Comparison of ENCODE assay signal across 8 cellular contexts in genomic region chr19:44890366-44891015, GRCh38. TPM values are rescaled to one million over a fixed set of nuclear protein-coding genes. Genes with fewer than 3 reads are reported as not detected.
A peak's percentile ranks its signal among the peaks of the same experiment; 100 is the strongest.
DNase-seq lines count a peak whose midpoint lies in the region; ATAC-seq, FAIRE-seq and TF ChIP-seq lines count a peak whose summit lies in the region.

No MANE protein-coding gene starts in this region.

- H2AFZ ChIP-seq in keratinocyte (ENCODE audit: control insufficient read depth, low read length), result peak overlapping the region; percentile 86

- peaks cover 3% of the 10 kb centered on the region for H3K9me3 Mint-ChIP-seq in T-helper 2 cell treated with Interferon-gamma antibody and Interleukin-4, amounts not matched to agents 5 μg/mL and 100 μg/mL, for 36 hours

- peaks cover 71% of the 10 kb centered on the region for H3K36me3 ChIP-seq in BLaER1
- H3K36me3 ChIP-seq in colonic mucosa, result peaks cover 10% of the 10 kb centered on the region
- peaks cover 27 to 35% of the 10 kb centered on the region in 2 experiments for H3K36me3 ChIP-seq in keratinocyte (ENCODE audit: control insufficient read depth in 2 of 2, extremely low read depth in 1 of 2, insufficient read depth in 2 of 2, low read length in 2 of 2)

- H4K20me1 ChIP-seq in BLaER1, result peaks cover 37% of the 10 kb centered on the region
- peaks cover 7% of the 10 kb centered on the region for H4K20me1 ChIP-seq in keratinocyte (ENCODE audit: control insufficient read depth, extremely low read depth, insufficient read depth, low read length)

- peak; percentile 97 for FAIRE-seq in keratinocyte (lab: Jason Lieb, UNC)

- peaks cover 40% of the 10 kb centered on the region for H3K79me2 ChIP-seq in keratinocyte (ENCODE audit: control insufficient read depth, insufficient read depth, low read length)

- H3K27me3 Mint-ChIP-seq in T-helper 2 cell treated with Interferon-gamma antibody and Interleukin-4, amounts not matched to agents 5 μg/mL and 100 μg/mL, for 36 hours (ENCODE audit: low read depth), result no peaks in the 10 kb centered on the region

- peak overlapping the region; percentile 86 for H3K4me3 Mint-ChIP-seq in T-helper 2 cell treated with Interferon-gamma antibody and Interleukin-4, amounts not matched to agents 5 μg/mL and 100 μg/mL, for 36 hours

- H3K4me3 ChIP-seq in BLaER1, result peak overlapping the region; percentile 61
- H3K4me3 ChIP-seq in colonic mucosa, result peak overlapping the region; percentile 33
- H3K4me3 ChIP-seq in keratinocyte (ENCODE audit: control insufficient read depth in 2 of 3, extremely low read depth in 1 of 3, insufficient read depth in 2 of 3, low read depth in 1 of 3, low read length in 3 of 3), result peak overlapping the region; percentile 46 to 54 (median 49)

- peak overlapping the region; percentile 79 for H3K27ac ChIP-seq in BLaER1
- peak overlapping the region; percentile 80 for H3K27ac ChIP-seq in colonic mucosa
- peak overlapping the region; percentile 75 for H3K27ac ChIP-seq in keratinocyte (ENCODE audit: control insufficient read depth, insufficient read depth, low read length)

- peaks cover 23% of the 10 kb centered on the region for H3K4me1 ChIP-seq in BLaER1
- peaks cover 11% of the 10 kb centered on the region for H3K4me1 ChIP-seq in colonic mucosa
- H3K4me1 ChIP-seq in keratinocyte (ENCODE audit: control insufficient read depth, extremely low read depth, insufficient read depth, low read length), result peaks cover 17% of the 10 kb centered on the region

- TF ChIP-seq CTCF in colonic mucosa (IDR thresholded peaks at IDR 0.05) (no peak), keratinocyte (optimal IDR thresholded peaks at IDR 0.05 in 1 of 3, IDR thresholded peaks at IDR 0.05 in 1 of 3, conservative IDR thresholded peaks at IDR 0.05 in 1 of 3; ENCODE audit: extremely low read depth in 1 of 3, insufficient read depth in 2 of 3, low read length in 3 of 3) (no peak)

- peaks cover 30% of the 10 kb centered on the region for H3K36me3 Mint-ChIP-seq in T-helper 2 cell treated with Interferon-gamma antibody and Interleukin-4, amounts not matched to agents 5 μg/mL and 100 μg/mL, for 36 hours (ENCODE audit: low read depth)

- H3K27ac Mint-ChIP-seq in T-helper 2 cell treated with Interferon-gamma antibody and Interleukin-4, amounts not matched to agents 5 μg/mL and 100 μg/mL, for 36 hours, result peak overlapping the region; percentile 97

- H3K9me3 ChIP-seq in BLaER1 (no peaks in the 10 kb centered on the region), colonic mucosa (no peaks in the 10 kb centered on the region), keratinocyte (ENCODE audit: control insufficient read depth, low read depth, low read length) (no peaks in the 10 kb centered on the region)

- intact Hi-C loops in colonic mucosa (cut with DNase I), result no loop called here

- peak; percentile 100 for DNase-seq in NCI-H2029 (lab: John Stamatoyannopoulos, UW)
- peak; percentile 100 for DNase-seq in T-helper 2 cell treated with Interferon-gamma antibody and Interleukin-4, amounts not matched to agents 5 μg/mL and 100 μg/mL, for 36 hours (ENCODE audit: low spot score)
- DNase-seq in colonic mucosa, result peak; percentile 100
- peak; percentile 98 for DNase-seq in keratinocyte (ENCODE audit: low read depth, low spot score)
- DNase-seq in stimulated activated CD4-positive, alpha-beta T cell treated with anti-CD3 and anti-CD28 coated beads, Interleukin-1b, Interleukin-23, amount 100 ng/mL, for 48 hours, result peak; percentile 100

- no peaks in the 10 kb centered on the region for H3K9me1 ChIP-seq in keratinocyte (ENCODE audit: control insufficient read depth, extremely low read depth, insufficient read depth, low read length)

- peak overlapping the region; percentile 71 for H3K9ac ChIP-seq in BLaER1
- H3K9ac ChIP-seq in colonic mucosa (ENCODE audit: low read depth in 2 of 2, low read length in 2 of 2), result peak overlapping the region; percentile 38 to 46
- peak overlapping the region; percentile 70 for H3K9ac ChIP-seq in keratinocyte (ENCODE audit: control insufficient read depth, extremely low read depth, insufficient read depth, low read length)

- H3K4me2 ChIP-seq in BLaER1 (peak overlapping the region; percentile 65), keratinocyte (ENCODE audit: control insufficient read depth, extremely low read depth, insufficient read depth, low read depth, low read length) (peak overlapping the region; percentile 80)

- H3K4me1 Mint-ChIP-seq in T-helper 2 cell treated with Interferon-gamma antibody and Interleukin-4, amounts not matched to agents 5 μg/mL and 100 μg/mL, for 36 hours (ENCODE audit: low read depth), result peaks cover 17% of the 10 kb centered on the region

- H3K27me3 ChIP-seq in BLaER1 (no peaks in the 10 kb centered on the region), colonic mucosa (no peaks in the 10 kb centered on the region), keratinocyte (ENCODE audit: control insufficient read depth, extremely low read depth, insufficient read depth, low read length) (no peaks in the 10 kb centered on the region)

- ATAC-seq in GM18867 (IDR thresholded peaks at IDR 0.05; ENCODE audit: unreplicated experiment) (peak; percentile 79), HG03060 (IDR thresholded peaks at IDR 0.05; ENCODE audit: low read depth, unreplicated experiment) (peak; percentile 69)

- dilution Hi-C loops in keratinocyte (cut with MboI; ENCODE audit: extremely low pct_ligation_motif_present, low sequenced_read_pairs), result no loop called here

RNA-seq across cellular contexts. Expression of gene TOMM40, which starts 0.6 kb away (rescaled TPM):
- total RNA-seq in colonic mucosa, result 100 to 1,000 TPM in 1 of 2 donors, 10 to 100 TPM in 1; 60.0 to 167 TPM
- polyA plus RNA-seq in keratinocyte, result 46.9 to 92.1 TPM (median 56.0 TPM) in 3 replicates
- polyA plus RNA-seq in keratinocyte (2011; ENCODE audit: low read depth), result 16.4 TPM
- 36.5 and 67.4 TPM in 2 replicates for polyA plus RNA-seq in keratinocyte (2011; cell fraction: cytosol; rRNA removed)
- 34.9 and 41.4 TPM in 2 replicates for polyA plus RNA-seq in keratinocyte (2011; cell fraction: nucleus; rRNA removed)
- polyA plus RNA-seq in keratinocyte (2012; ENCODE audit: low replicate concordance), result 31.8 and 89.9 TPM in 2 replicates
- polyA minus RNA-seq in keratinocyte, result 37.7 to 134 TPM (median 38.3 TPM) in 3 replicates
- 41.4 TPM for polyA minus RNA-seq in keratinocyte (2011; cell fraction: cytosol; rRNA and poly(A)+ RNA removed)
- polyA minus RNA-seq in keratinocyte (2011; cell fraction: nucleus; rRNA and poly(A)+ RNA removed), result 18.8 and 19.3 TPM in 2 replicates

RNA-seq across cellular contexts. Expression of gene APOE, which starts 15.1 kb away (rescaled TPM):
- 10 to 100 TPM; 36.3 to 78.9 TPM for total RNA-seq in colonic mucosa
- polyA plus RNA-seq in keratinocyte, result 27.9 to 217 TPM (median 30.2 TPM) in 3 replicates
- 135 TPM for polyA plus RNA-seq in keratinocyte (2011; ENCODE audit: low read depth)
- polyA plus RNA-seq in keratinocyte (2011; cell fraction: cytosol; rRNA removed), result 18.9 and 102 TPM in 2 replicates
- 167 and 253 TPM in 2 replicates for polyA plus RNA-seq in keratinocyte (2011; cell fraction: nucleus; rRNA removed)
- 32.3 and 77.9 TPM in 2 replicates for polyA plus RNA-seq in keratinocyte (2012; ENCODE audit: low replicate concordance)
- 5.2 to 15.2 TPM (median 8.3 TPM) in 3 replicates for polyA minus RNA-seq in keratinocyte
- polyA minus RNA-seq in keratinocyte (2011; cell fraction: cytosol; rRNA and poly(A)+ RNA removed), result 75.2 TPM
- 46.1 and 65.3 TPM in 2 replicates for polyA minus RNA-seq in keratinocyte (2011; cell fraction: nucleus; rRNA and poly(A)+ RNA removed)

RNA-seq across cellular contexts. Expression of gene APOC1, which starts 23.9 kb away (rescaled TPM):
- total RNA-seq in colonic mucosa, result 10 to 100 TPM; 10.4 to 19.9 TPM
- 0.40 to 0.79 TPM (median 0.65 TPM) in 3 replicates for polyA plus RNA-seq in keratinocyte
- polyA plus RNA-seq in keratinocyte (2011; ENCODE audit: low read depth), result not detected
- polyA plus RNA-seq in keratinocyte (2011; cell fraction: cytosol; rRNA removed), result 0.24 and 0.64 TPM in 2 replicates
- 0.28 TPM in 1 of 2 replicates, not detected in the other for polyA plus RNA-seq in keratinocyte (2011; cell fraction: nucleus; rRNA removed)
- 1.3 TPM in 1 of 2 replicates, not detected in the other for polyA plus RNA-seq in keratinocyte (2012; ENCODE audit: low replicate concordance)
- polyA minus RNA-seq in keratinocyte, result 0.54 TPM in 1 of 3 replicates, not detected in the others
- polyA minus RNA-seq in keratinocyte (2011; cell fraction: cytosol; rRNA and poly(A)+ RNA removed), result not detected
- not detected in 2 replicates for polyA minus RNA-seq in keratinocyte (2011; cell fraction: nucleus; rRNA and poly(A)+ RNA removed)

RNA-seq across cellular contexts. Expression of gene NECTIN2, which starts 44.4 kb away (rescaled TPM):
- total RNA-seq in colonic mucosa, result 100 to 1,000 TPM; 115 to 121 TPM
- 26.8 to 38.9 TPM (median 29.8 TPM) in 3 replicates for polyA plus RNA-seq in keratinocyte
- 39.2 TPM for polyA plus RNA-seq in keratinocyte (2011; ENCODE audit: low read depth)
- 20.2 and 26.0 TPM in 2 replicates for polyA plus RNA-seq in keratinocyte (2011; cell fraction: cytosol; rRNA removed)
- 70.7 and 97.0 TPM in 2 replicates for polyA plus RNA-seq in keratinocyte (2011; cell fraction: nucleus; rRNA removed)
- polyA plus RNA-seq in keratinocyte (2012; ENCODE audit: low replicate concordance), result 47.3 and 77.1 TPM in 2 replicates
- polyA minus RNA-seq in keratinocyte, result 40.8 to 124 TPM (median 41.7 TPM) in 3 replicates
- 36.6 TPM for polyA minus RNA-seq in keratinocyte (2011; cell fraction: cytosol; rRNA and poly(A)+ RNA removed)
- polyA minus RNA-seq in keratinocyte (2011; cell fraction: nucleus; rRNA and poly(A)+ RNA removed), result 45.4 and 54.4 TPM in 2 replicates

RNA-seq across cellular contexts. Expression of gene APOC4, which starts 51.5 kb away (rescaled TPM):
- not detected for total RNA-seq in colonic mucosa
- polyA plus RNA-seq in keratinocyte, result not detected in 3 replicates
- polyA plus RNA-seq in keratinocyte (2011; ENCODE audit: low read depth), result not detected
- not detected in 2 replicates for polyA plus RNA-seq in keratinocyte (2011; cell fraction: cytosol; rRNA removed)
- polyA plus RNA-seq in keratinocyte (2011; cell fraction: nucleus; rRNA removed), result not detected in 2 replicates
- polyA plus RNA-seq in keratinocyte (2012; ENCODE audit: low replicate concordance), result not detected in 2 replicates
- polyA minus RNA-seq in keratinocyte, result not detected in 3 replicates
- polyA minus RNA-seq in keratinocyte (2011; cell fraction: cytosol; rRNA and poly(A)+ RNA removed), result not detected
- not detected in 2 replicates for polyA minus RNA-seq in keratinocyte (2011; cell fraction: nucleus; rRNA and poly(A)+ RNA removed)

Comparison
In these comparisons a context has a peak if more than half of its experiments do, and no peak if none do; other contexts are left out.
1. Peak in every context shown above with its lines: DNase-seq, ATAC-seq, H3K4me3 ChIP-seq and H3K27ac ChIP-seq.